ENCODE assay signal across 11 cellular contexts in the genomic region with DNA sequence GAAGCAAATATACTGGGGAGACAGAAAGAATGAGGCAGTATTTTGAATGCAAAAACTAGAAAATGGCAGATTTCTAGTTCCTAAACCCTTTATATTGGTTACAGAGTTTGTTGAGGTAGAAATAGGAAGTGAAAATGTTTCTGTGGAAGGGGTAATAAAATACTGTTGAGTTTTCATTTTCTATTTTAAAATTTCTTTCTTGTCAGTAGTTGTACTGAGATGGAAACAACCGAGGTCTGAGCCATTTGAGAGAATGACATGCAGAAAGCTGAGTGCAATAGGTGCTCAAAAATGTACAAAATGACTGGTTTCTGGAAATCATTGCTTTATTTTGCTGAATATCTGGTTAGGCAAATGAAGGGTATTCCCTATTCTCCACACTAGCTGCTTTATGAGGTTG.
DNase-seq lines count a peak whose midpoint lies in the region; ATAC-seq and TF ChIP-seq lines count a peak whose summit lies in the region.
"Had no signal": no experiment of that assay in that cellular context is flagged by ENCODE, and none has a peak within 500 bp of the region (broad histone marks: within the 10 kb centered on the region; RNA-seq: fewer than 3 reads in every experiment).

No MANE protein-coding gene starts in this region.

- ATAC-seq in GM19438 (IDR thresholded peaks at IDR 0.05; ENCODE audit: low read depth, unreplicated experiment) (peak; percentile 99), HG02798 (IDR thresholded peaks at IDR 0.05; ENCODE audit: poor library complexity, unreplicated experiment) (peak; percentile 98), HG03442 (IDR thresholded peaks at IDR 0.05; ENCODE audit: unreplicated experiment) (peak; percentile 91)
- ATAC-seq: foreskin keratinocyte; natural killer cell treated with Interleukin-12 subunit alpha and Interleukin-12 subunit beta and Interleukin-15 and Interleukin-18, amount 100 ng/mL, for 72 hours had no signal

- TF ChIP-seq CTCF in GM13976 (IDR thresholded peaks at IDR 0.05; ENCODE audit: borderline replicate concordance, control extremely low read depth, extremely low read depth, insufficient read depth, missing control alignments), result no peak

- in situ Hi-C loops in GM13976 (cut with MboI; ENCODE audit: low sequenced_read_pairs, unreplicated experiment), result no loop called here

- peak; percentile 21 for DNase-seq in GM13976 (ENCODE audit: low spot score)
- no peak for DNase-seq in NCI-H2081 treated with DMSO at 0.1 percent for 48 hours (lab: John Stamatoyannopoulos, UW)
- no peak for DNase-seq in CD1c-positive myeloid dendritic cell (ENCODE audit: extremely low spot score)
- no peak for DNase-seq in SKM-1 treated with dmso at 0.1 percent for 144 hours (lab: John Stamatoyannopoulos, UW; ENCODE audit: unreplicated experiment)
- DNase-seq in DMS53 treated with DMSO at 0.1 percent for 48 hours (lab: John Stamatoyannopoulos, UW; ENCODE audit: unreplicated experiment), result no peak
- DNase-seq: dermis blood vessel endothelial cell, foreskin keratinocyte had no signal
